11 cellular contexts compared by ENCODE assay signal in the genomic region with DNA sequence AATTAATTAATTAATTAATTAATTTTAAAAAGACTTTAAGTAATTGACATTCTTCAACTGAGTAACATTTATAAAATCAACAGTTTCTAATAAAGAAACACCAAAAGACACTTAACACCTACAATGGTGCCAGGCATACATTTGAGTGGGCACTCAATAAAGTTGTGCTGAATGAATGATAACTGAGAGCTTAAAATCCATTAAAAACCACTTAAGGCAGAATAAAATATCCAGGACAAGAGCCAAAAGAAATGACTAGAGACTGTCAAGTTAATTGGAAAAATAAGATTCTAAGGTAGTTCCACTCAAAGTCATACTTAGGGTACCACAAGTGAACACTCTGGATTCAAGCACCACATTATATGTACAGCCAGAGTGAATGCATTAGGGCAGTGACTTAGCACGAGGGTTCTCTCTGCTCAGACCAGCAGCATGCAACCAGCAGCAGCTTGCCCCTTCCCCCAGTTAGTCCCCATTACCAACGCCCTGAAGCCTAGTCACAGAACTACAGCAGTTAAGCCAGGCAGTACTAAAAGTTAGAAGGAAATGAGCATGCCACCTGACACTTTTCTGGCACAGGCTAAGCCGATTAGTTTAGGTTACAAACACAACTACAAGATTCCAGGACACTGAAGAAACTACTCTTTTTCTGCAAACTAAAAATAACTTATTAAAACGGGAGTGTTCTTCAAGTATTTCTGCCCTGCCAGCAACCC. TPM values are rescaled to one million over a fixed set of nuclear protein-coding genes. Genes with fewer than 3 reads are reported as not detected.
DNase-seq lines count a peak whose midpoint lies in the region; ATAC-seq and TF ChIP-seq lines count a peak whose summit lies in the region.
"Had no signal": no experiment of that assay in that cellular context is flagged by ENCODE, and none has a peak within 500 bp of the region (broad histone marks: within the 10 kb centered on the region; RNA-seq: fewer than 3 reads in every experiment).

No MANE protein-coding gene starts in this region.

- CTCF ChIA-PET in PC-3 (lab: Charles Lee) (no interaction called here), OCI-LY7 (lab: Charles Lee; ENCODE audit: unreplicated experiment) (no interaction called here)

- H3K9me3 ChIP-seq in PC-3 (ENCODE audit: low read length) (no peaks in the 10 kb centered on the region), mucosa of rectum (ENCODE audit: control insufficient read depth in 2 of 2, low read length in 2 of 2) (no peaks in the 10 kb centered on the region), OCI-LY7 (ENCODE audit: low read length) (no peaks in the 10 kb centered on the region)
- H3K9me3 ChIP-seq: BE2C had no signal

- H3K79me2 ChIP-seq in PC-3 (ENCODE audit: low read length) = peaks cover 92% of the 10 kb centered on the region
- peaks cover 27% of the 10 kb centered on the region; the same call in 1 of the 2 replicates for H3K79me2 ChIP-seq in OCI-LY7 (ENCODE audit: insufficient read depth, low read depth, low read length)

- no TSS peak for BruUV-seq in PC-3 (replicated peaks; lab: Mats Ljungman, UMichigan)
- no TSS peak for BruUV-seq in OCI-LY7 (replicated peaks; lab: Mats Ljungman, UMichigan)

- DNase-seq in AG08396 (ENCODE audit: low spot score) (peak; percentile 26), PC-3 (peak; percentile 14), GM10266 (ENCODE audit: extremely low spot score) (no peak), retina (no peak), LoVo (ENCODE audit: low spot score) (no peak), OCI-LY7 (ENCODE audit: low spot score) (no peak)
- DNase-seq: BE2C, NCI-H187 had no signal

- H3K27me3 ChIP-seq in PC-3 (ENCODE audit: low read length) = no peaks in the 10 kb centered on the region
- no peaks in the 10 kb centered on the region for H3K27me3 ChIP-seq in mucosa of rectum (ENCODE audit: control insufficient read depth in 2 of 2, insufficient read depth in 2 of 2, low read length in 2 of 2)
- H3K27me3 ChIP-seq: BE2C had no signal

- H3K4me2 ChIP-seq in PC-3 (ENCODE audit: low read length) (no peak overlapping the region), OCI-LY7 (ENCODE audit: low read length) (no peak overlapping the region)

- intact Hi-C loops in PC-3 (cut with micrococcal nuclease) = no loop called here
- intact Hi-C loops in OCI-LY7 (cut with micrococcal nuclease; ENCODE audit: unreplicated experiment) = no loop called here

- H2AFZ ChIP-seq in PC-3 (ENCODE audit: low read length) (no peak overlapping the region), OCI-LY7 (ENCODE audit: low read length) (no peak overlapping the region)

- ATAC-seq in PC-3 (peak; percentile 31; the same call in 1 of the 2 replicates), esophagus mucosa (peak; percentile 60)

- H3K4me3 ChIP-seq in PC-3 (ENCODE audit: low read length) = no peak overlapping the region
- peak overlapping the region; percentile 37 to 39 for H3K4me3 ChIP-seq in mucosa of rectum (ENCODE audit: low read length in 2 of 2)
- H3K4me3 ChIP-seq in OCI-LY7 (ENCODE audit: low read depth, low read length, poor library complexity, severe bottlenecking) = no peak overlapping the region

- no peak overlapping the region for H3K9ac ChIP-seq in PC-3 (ENCODE audit: low read length)
- H3K9ac ChIP-seq in mucosa of rectum (ENCODE audit: low read depth in 1 of 2, low read length in 2 of 2) = peak overlapping the region in 1 of 2 donors; percentile 28

- TF ChIP-seq CTCF in PC-3 (conservative IDR thresholded peaks at IDR 0.05; ENCODE audit: low read depth, low read length) = no peak
- TF ChIP-seq CTCF in GM10266 (IDR thresholded peaks at IDR 0.05; ENCODE audit: control insufficient read depth, insufficient read depth, low read depth, missing control alignments) = no peak
- no peak for TF ChIP-seq CTCF in OCI-LY7 (conservative IDR thresholded peaks at IDR 0.05; ENCODE audit: low read length)

- no peaks in the 10 kb centered on the region for H4K20me1 ChIP-seq in PC-3 (ENCODE audit: low read length)
- H4K20me1 ChIP-seq in OCI-LY7 (ENCODE audit: insufficient read depth, low read length) = 0 out of 2 replicates have a peak, but pooled peaks cover 9% of the 10 kb centered on the region

- H3K27ac ChIP-seq in PC-3 (ENCODE audit: low read length) (no peak overlapping the region), mucosa of rectum (ENCODE audit: low read depth in 2 of 2, low read length in 2 of 2) (peak overlapping the region; percentile 42 to 67), OCI-LY7 (ENCODE audit: low read depth, low read length, poor library complexity, severe bottlenecking) (no peak overlapping the region)
- H3K27ac ChIP-seq: VCaP had no signal

- H3K4me1 ChIP-seq in PC-3 (ENCODE audit: insufficient read depth, low read length) (peaks cover 9% of the 10 kb centered on the region; the same call in 1 of the 2 replicates), mucosa of rectum (ENCODE audit: control insufficient read depth in 2 of 2, insufficient read depth in 2 of 2, low read length in 2 of 2) (peaks cover 15 to 31% of the 10 kb centered on the region in 2 donors), OCI-LY7 (ENCODE audit: insufficient read depth, low read length, poor library complexity, severe bottlenecking) (peaks cover 12% of the 10 kb centered on the region)
- H3K4me1 ChIP-seq: BE2C had no signal

- H3K9me2 ChIP-seq in PC-3 (replicated peaks; ENCODE audit: low read length) (no peaks in the 10 kb centered on the region), OCI-LY7 (ENCODE audit: insufficient read depth, low read length) (no peaks in the 10 kb centered on the region)

- H3F3A ChIP-seq in PC-3 (ENCODE audit: low read length, unreplicated experiment) = no peaks in the 10 kb centered on the region

- H3K36me3 ChIP-seq in PC-3 (ENCODE audit: low read depth, low read length) (no peaks in the 10 kb centered on the region), mucosa of rectum (ENCODE audit: control insufficient read depth in 2 of 2, insufficient read depth in 2 of 2, low read length in 2 of 2) (no peaks in the 10 kb centered on the region), OCI-LY7 (ENCODE audit: insufficient read depth, low read length) (no peaks in the 10 kb centered on the region)
- H3K36me3 ChIP-seq: BE2C had no signal

- POLR2A ChIA-PET in PC-3 (lab: Charles Lee; ENCODE audit: unreplicated experiment) (no interaction called here), OCI-LY7 (lab: Charles Lee) (no interaction called here)

RNA-seq across cellular contexts. Expression of gene LUZP1, which starts 46.5 kb away (rescaled TPM):
- 17.5 and 17.8 TPM in 2 replicates for total RNA-seq in PC-3 (2014; rRNA removed)
- total RNA-seq in esophagus mucosa = 17.1 TPM
- 7.6 and 8.5 TPM in 2 replicates for total RNA-seq in OCI-LY7 (2014; rRNA removed; shearing (Covaris generic))
- total RNA-seq in OCI-LY7 (2022) = 10.3 and 13.6 TPM in 2 replicates

Comparison
In these comparisons a context has a peak if more than half of its experiments do, and no peak if none do; other contexts are left out.
1. DNase-seq: peak in AG08396 (single experiment) and PC-3 (single experiment); none in GM10266 (single experiment), retina (single experiment), LoVo (single experiment) and OCI-LY7 (single experiment).
2. H3K27ac ChIP-seq: peak in mucosa of rectum (2 of 2); none in PC-3 (single experiment) and OCI-LY7 (single experiment).
3. H3K4me3 ChIP-seq: peak in mucosa of rectum (2 of 2); none in PC-3 (single experiment) and OCI-LY7 (single experiment).